In genomic region chr2:168934826-168935225, GRCh38 we compare ENCODE assay signal across 25 cellular contexts. TPM values are rescaled to one million over a fixed set of nuclear protein-coding genes. Genes with fewer than 3 reads are reported as not detected.
DNase-seq lines count a peak whose midpoint lies in the region; TF ChIP-seq lines count a peak whose summit lies in the region.
"Had no signal": no experiment of that assay in that cellular context is flagged by ENCODE, and none has a peak within 500 bp of the region (broad histone marks: within the 10 kb centered on the region; RNA-seq: fewer than 3 reads in every experiment).

No MANE protein-coding gene starts in this region.

- H3K4me3 ChIP-seq in epithelial cell of proximal tubule (ENCODE audit: low read depth, low read length): no peak overlapping the region
- H3K4me3 ChIP-seq: GM12878, SJSA1 had no signal

- DNase-seq in GM03348 (ENCODE audit: low spot score): peak; percentile 13
- DNase-seq in amniotic epithelial cell (ENCODE audit: low read depth): peak; percentile 70
- peak; percentile 49 for DNase-seq in epithelial cell of proximal tubule (ENCODE audit: low read depth)
- DNase-seq in kidney tubule cell (ENCODE audit: low spot score): peak; percentile 66
- DNase-seq in erythroblast (lab: John Stamatoyannopoulos, UW): no peak
- DNase-seq in NCI-H2196 treated with DMSO at 0.1 percent for 48 hours (lab: John Stamatoyannopoulos, UW; ENCODE audit: unreplicated experiment): no peak
- DNase-seq in stimulated activated CD4-positive, alpha-beta T cell treated with anti-CD3 and anti-CD28 coated beads, Interleukin-4, amount 100 ng/mL, for 24 hours: no peak
- DNase-seq in stimulated activated naive CD4-positive, alpha-beta T cell (lab: John Stamatoyannopoulos, UW): no peak
- DNase-seq: C1 segment of cervical spinal cord; Calu3; CD8-positive, alpha-beta memory T cell; DMS153; GOT3; IMR-90; MV-4-11; NCI-H1105 treated with DMSO at 0.1 percent for 48 hours; NCI-H187; NCI-H446 treated with DMSO at 0.1 percent for 48 hours; NCI-H526 treated with DMSO at 0.1 percent for 48 hours; OCI-M1 had no signal

- TF ChIP-seq CTCF in epithelial cell of proximal tubule (conservative IDR thresholded peaks at IDR 0.05; ENCODE audit: low read depth, low read length): no peak

- no peak for TF ChIP-seq POLR2A in erythroblast (IDR thresholded peaks at IDR 0.05; ENCODE audit: low read length)

RNA-seq across cellular contexts. Expression of gene G6PC2, which starts 33.7 kb away (rescaled TPM):
- total RNA-seq in epithelial cell of proximal tubule: not detected in 2 replicates
- total RNA-seq: A673; Calu3; CD8-positive, alpha-beta memory T cell; Daoy; GM12878; IMR-90; Right ventricle myocardium inferior; SJSA1 had no signal

RNA-seq across cellular contexts. Expression of gene SPC25, which starts 44.6 kb away (rescaled TPM):
- total RNA-seq in epithelial cell of proximal tubule: 39.7 and 42.1 TPM in 2 replicates

Comparison
In these comparisons a context has a peak if more than half of its experiments do, and no peak if none do; other contexts are left out.
1. DNase-seq: peak in GM03348 (single experiment), amniotic epithelial cell (single experiment), epithelial cell of proximal tubule (single experiment) and kidney tubule cell (single experiment); none in erythroblast (0 of 2), NCI-H2196 treated with DMSO at 0.1 percent for 48 hours (single experiment), stimulated activated CD4-positive, alpha-beta T cell treated with anti-CD3 and anti-CD28 coated beads, Interleukin-4, amount 100 ng/mL, for 24 hours (single experiment) and stimulated activated naive CD4-positive, alpha-beta T cell (0 of 6).